In genomic region chr5:61525573-61526142, GRCh38 we compare ENCODE assay signal across 17 cellular contexts.
DNase-seq lines count a peak whose midpoint lies in the region; ATAC-seq and TF ChIP-seq lines count a peak whose summit lies in the region.
"Had no signal": no experiment of that assay in that cellular context is flagged by ENCODE, and none has a peak within 500 bp of the region (broad histone marks: within the 10 kb centered on the region; RNA-seq: fewer than 3 reads in every experiment).

No MANE protein-coding gene starts in this region.

- peaks cover 0 to 3% of the 10 kb centered on the region in 2 donors for H3K36me3 ChIP-seq in body of pancreas (replicated peaks in 1 of 2; ENCODE audit: insufficient read depth in 1 of 2, low read depth in 2 of 2)

- no peak for TF ChIP-seq CTCF in body of pancreas (IDR thresholded peaks at IDR 0.05)
- TF ChIP-seq CTCF in dorsolateral prefrontal cortex (IDR thresholded peaks at IDR 0.05 in 54 of 56, conservative IDR thresholded peaks at IDR 0.05 in 2 of 56; ENCODE audit: low read depth in 1 of 56, partially characterized antibody in 56 of 56), result no peak

- no peak overlapping the region for H3K27ac ChIP-seq in body of pancreas
- H3K27ac ChIP-seq in dorsolateral prefrontal cortex, result peak overlapping the region in 15 of 59 donors; percentile 1 to 49 (median 26)
- H3K27ac ChIP-seq: esophagus squamous epithelium, heart right ventricle, HL-60, suprapubic skin had no signal

- intact Hi-C loops in body of pancreas (cut with DNase I) (no loop called here), sciatic nerve (cut with DNase I) (no loop called here), dorsolateral prefrontal cortex (cut with DNase I) (loop anchor here (5.0 kb wide), 2 partner anchors 92 to 193 kb away; partner anchors contain the start of gene ZSWIM6 (in 1 of the 2))

- no peaks in the 10 kb centered on the region for H3K27me3 ChIP-seq in body of pancreas
- no peaks in the 10 kb centered on the region for H3K27me3 ChIP-seq in dorsolateral prefrontal cortex
- H3K27me3 ChIP-seq: esophagus squamous epithelium, heart right ventricle, suprapubic skin had no signal

- H3K9me3 ChIP-seq in body of pancreas, result no peaks in the 10 kb centered on the region
- H3K9me3 ChIP-seq: esophagus squamous epithelium, heart right ventricle, suprapubic skin had no signal

- WGBS in body of pancreas, 2 donors, result 63 to 82% methylated on average over 11 of the region's 11 CpGs

- ATAC-seq in body of pancreas (peak; percentile 12), sciatic nerve (peak; percentile 17), HG03175 (IDR thresholded peaks at IDR 0.05; ENCODE audit: unreplicated experiment) (no peak)
- ATAC-seq: heart right ventricle, left cardiac atrium, SK-N-SH treated with all-trans-retinoic acid at 6 μM for 48 hours had no signal

- DNase-seq in NCI-H748 (lab: John Stamatoyannopoulos, UW; ENCODE audit: unreplicated experiment) (peak; percentile 74), body of pancreas (peak in 1 of 4 donors; percentile 12), islet precursor cell (peak; percentile 85), sciatic nerve (ENCODE audit: low spot score) (no peak), dorsolateral prefrontal cortex (no peak)
- no peak for DNase-seq in activated CD4-positive, CD25-positive, alpha-beta regulatory T cell (lab: John Stamatoyannopoulos, UW)
- DNase-seq: activated CD4-positive, alpha-beta memory T cell treated with anti-CD3 and anti-CD28 coated beads for 36 hours; DMS 273 treated with DMSO at 0.1 percent for 48 hours; esophagus squamous epithelium; heart right ventricle; left cardiac atrium; NCI-H187; stimulated activated CD4-positive, alpha-beta T cell treated with anti-CD3 and anti-CD28 coated beads, Interleukin-2, amount 100 ng/mL, for 24 hours had no signal

- TF ChIP-seq POLR2A in body of pancreas (IDR thresholded peaks at IDR 0.05), result no peak

- H3K4me3 ChIP-seq in body of pancreas (no peak overlapping the region), dorsolateral prefrontal cortex (peak overlapping the region in 1 of 59 donors; percentile 5)
- H3K4me3 ChIP-seq: esophagus squamous epithelium, heart right ventricle, suprapubic skin had no signal

- no peaks in the 10 kb centered on the region for H3K4me1 ChIP-seq in body of pancreas
- H3K4me1 ChIP-seq: suprapubic skin had no signal

Comparison
In these comparisons a context has a peak if more than half of its experiments do, and no peak if none do; other contexts are left out.
1. DNase-seq: peak in NCI-H748 (single experiment) and islet precursor cell (single experiment); none in sciatic nerve (single experiment), activated CD4-positive, CD25-positive, alpha-beta regulatory T cell (0 of 4) and dorsolateral prefrontal cortex (0 of 10).
2. intact Hi-C loops: an anchor here in dorsolateral prefrontal cortex (5.0 kb wide); none called in body of pancreas and sciatic nerve.